26 cellular contexts compared by ENCODE assay signal in the genomic region with DNA sequence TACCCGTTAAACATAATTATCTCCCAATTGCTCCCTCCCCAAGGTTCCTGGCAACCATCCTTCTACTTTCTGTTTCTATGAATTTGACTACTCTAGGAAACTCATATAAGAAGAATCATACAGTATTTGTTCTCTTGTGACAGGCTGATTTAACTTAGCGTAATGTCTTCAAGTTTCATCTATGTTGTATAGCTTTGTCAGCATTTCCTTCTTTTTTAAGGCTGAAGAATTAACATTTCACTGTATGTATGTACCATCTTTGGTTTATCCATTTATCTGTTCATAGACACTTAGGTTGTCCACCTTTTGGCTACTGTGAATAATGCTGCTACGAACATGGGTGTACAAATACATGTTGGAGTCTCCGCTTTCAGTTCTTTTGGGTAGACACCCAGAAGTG.
"Had no signal": no experiment of that assay in that cellular context is flagged by ENCODE, and none has a peak within 500 bp of the region (broad histone marks: within the 10 kb centered on the region; RNA-seq: fewer than 3 reads in every experiment).

No MANE protein-coding gene starts in this region.

- H3K36me3 Mint-ChIP-seq: activated CD4-positive, alpha-beta memory T cell treated with anti-CD3 and anti-CD28 coated beads for 36 hours had no signal

- H3K36me3 ChIP-seq: brain microvascular endothelial cell, esophagus squamous epithelium, gastroesophageal sphincter had no signal

- H3K4me3 ChIP-seq: esophagus squamous epithelium, gastroesophageal sphincter had no signal

- H3K27ac Mint-ChIP-seq: activated CD4-positive, alpha-beta memory T cell treated with anti-CD3 and anti-CD28 coated beads for 36 hours; activated CD4-positive, alpha-beta T cell treated with anti-CD3 and anti-CD28 coated beads for 36 hours; activated CD4-positive, alpha-beta T cell treated with anti-CD3 and anti-CD28 coated beads, Interleukin-2, amount 10 ng/mL, durations not matched to agents 24 days and 14 days; activated CD8-positive, alpha-beta memory T cell treated with anti-CD3 and anti-CD28 coated beads, Interleukin-2, amount 10 ng/mL, durations not matched to agents 7 days and 5 days; activated CD8-positive, alpha-beta T cell treated with anti-CD3 and anti-CD28 coated beads, Interleukin-2, amount 10 ng/mL, durations not matched to agents 7 days and 5 days; activated naive CD4-positive, alpha-beta T cell treated with anti-CD3 and anti-CD28 coated beads, Interleukin-2, amount 10 ng/mL, durations not matched to agents 7 days and 5 days; activated naive CD8-positive, alpha-beta T cell; activated T-helper 1 cell treated with anti-CD3 and anti-CD28 coated beads, Interleukin-12 subunit alpha, Interleukin-12 subunit beta, Interleukin-2, Interleukin-4 antibody, amounts not matched to agents 30 ng/mL and 10 ng/mL and 1 ng/mL, durations not matched to agents 14 hours and 24 hours and 36 hours; activated T-helper 2 cell treated with anti-CD3 and anti-CD28 coated beads, Interferon-gamma antibody, Interleukin-2, Interleukin-4, amounts not matched to agents 10 μg/mL and 5 μg/mL and 100 μg/mL, durations not matched to agents 14 hours and 24 hours and 36 hours had no signal

- H3K9me3 ChIP-seq: esophagus squamous epithelium had no signal

- H3K4me3 Mint-ChIP-seq: activated CD4-positive, alpha-beta memory T cell treated with anti-CD3 and anti-CD28 coated beads for 36 hours; activated CD4-positive, alpha-beta T cell treated with anti-CD3 and anti-CD28 coated beads for 36 hours; activated CD4-positive, alpha-beta T cell treated with anti-CD3 and anti-CD28 coated beads, Interleukin-2, amount 10 ng/mL, durations not matched to agents 24 days and 14 days; activated CD8-positive, alpha-beta memory T cell treated with anti-CD3 and anti-CD28 coated beads, Interleukin-2, amount 10 ng/mL, durations not matched to agents 7 days and 5 days; activated CD8-positive, alpha-beta T cell treated with anti-CD3 and anti-CD28 coated beads, Interleukin-2, amount 10 ng/mL, durations not matched to agents 7 days and 5 days; activated naive CD4-positive, alpha-beta T cell treated with anti-CD3 and anti-CD28 coated beads, Interleukin-2, amount 10 ng/mL, durations not matched to agents 7 days and 5 days; activated naive CD8-positive, alpha-beta T cell; activated T-helper 1 cell treated with anti-CD3 and anti-CD28 coated beads, Interleukin-12 subunit alpha, Interleukin-12 subunit beta, Interleukin-2, Interleukin-4 antibody, amounts not matched to agents 30 ng/mL and 10 ng/mL and 1 ng/mL, durations not matched to agents 14 hours and 24 hours and 36 hours; central memory CD8-positive, alpha-beta T cell had no signal

- ATAC-seq: activated CD4-positive, alpha-beta T cell treated with anti-CD3 and anti-CD28 coated beads for 36 hours; activated CD8-positive, alpha-beta memory T cell treated with anti-CD3 and anti-CD28 coated beads, Interleukin-2, amount 10 ng/mL, durations not matched to agents 7 days and 5 days; activated CD8-positive, alpha-beta T cell treated with anti-CD3 and anti-CD28 coated beads, Interleukin-2, amount 10 ng/mL, durations not matched to agents 7 days and 5 days; gastroesophageal sphincter had no signal

- H3K4me1 ChIP-seq: esophagus squamous epithelium, gastroesophageal sphincter had no signal

- H3K9me3 Mint-ChIP-seq: activated CD4-positive, alpha-beta T cell treated with anti-CD3 and anti-CD28 coated beads, Interleukin-2, amount 10 ng/mL, durations not matched to agents 24 days and 14 days; central memory CD8-positive, alpha-beta T cell had no signal

- H3K27ac ChIP-seq: brain microvascular endothelial cell, epithelial cell of prostate, esophagus squamous epithelium, gastroesophageal sphincter had no signal

- H3K27me3 ChIP-seq: brain microvascular endothelial cell, esophagus squamous epithelium, gastroesophageal sphincter had no signal

- H3K27me3 Mint-ChIP-seq: activated CD4-positive, alpha-beta memory T cell treated with anti-CD3 and anti-CD28 coated beads for 36 hours; activated CD4-positive, alpha-beta T cell treated with anti-CD3 and anti-CD28 coated beads for 36 hours; activated CD4-positive, alpha-beta T cell treated with anti-CD3 and anti-CD28 coated beads, Interleukin-2, amount 10 ng/mL, durations not matched to agents 24 days and 14 days; activated CD8-positive, alpha-beta memory T cell treated with anti-CD3 and anti-CD28 coated beads, Interleukin-2, amount 10 ng/mL, durations not matched to agents 7 days and 5 days; activated naive CD8-positive, alpha-beta T cell; central memory CD8-positive, alpha-beta T cell had no signal

- DNase-seq: activated CD4-positive, alpha-beta memory T cell treated with anti-CD3 and anti-CD28 coated beads for 36 hours; activated CD4-positive, alpha-beta T cell treated with anti-CD3 and anti-CD28 coated beads for 36 hours; activated CD4-positive, alpha-beta T cell treated with anti-CD3 and anti-CD28 coated beads, Interleukin-2, amount 10 ng/mL, durations not matched to agents 24 days and 14 days; activated CD4-positive, CD25-positive, alpha-beta regulatory T cell; activated CD4-positive, CD25-positive, alpha-beta regulatory T cell treated with anti-CD3 and anti-CD28 coated beads, Interleukin-2, amount 50 U/mL, for 72 hours; activated CD8-positive, alpha-beta memory T cell treated with anti-CD3 and anti-CD28 coated beads, Interleukin-2, amount 10 ng/mL, durations not matched to agents 7 days and 5 days; activated CD8-positive, alpha-beta memory T cell treated with anti-CD3 and anti-CD28 coated beads, Interleukin-2, amount 50 U/mL, for 4 hours; activated CD8-positive, alpha-beta T cell treated with anti-CD3 and anti-CD28 coated beads, Interleukin-2, amount 10 ng/mL, durations not matched to agents 7 days and 5 days; activated effector memory CD4-positive, alpha-beta T cell treated with anti-CD3 and anti-CD28 coated beads, Interleukin-2, amount 50 U/mL, for 16 hours; activated naive CD4-positive, alpha-beta T cell treated with anti-CD3 and anti-CD28 coated beads, Interleukin-2, amount 10 ng/mL, durations not matched to agents 7 days and 5 days; activated T-cell treated with anti-CD3 and anti-CD28 coated beads, Interleukin-2, amount 50 U/mL, for 1 hour; activated T-cell treated with anti-CD3 and anti-CD28 coated beads, Interleukin-2, amount 50 U/mL, for 48 hours; amniotic stem cell; anterior cingulate cortex; brain microvascular endothelial cell; cortex of kidney; effector CD8-positive, alpha-beta T cell; esophagus squamous epithelium; foreskin melanocyte; T1000 had no signal
